Comparison of ENCODE assay signal across 15 cellular contexts in the genomic region with DNA sequence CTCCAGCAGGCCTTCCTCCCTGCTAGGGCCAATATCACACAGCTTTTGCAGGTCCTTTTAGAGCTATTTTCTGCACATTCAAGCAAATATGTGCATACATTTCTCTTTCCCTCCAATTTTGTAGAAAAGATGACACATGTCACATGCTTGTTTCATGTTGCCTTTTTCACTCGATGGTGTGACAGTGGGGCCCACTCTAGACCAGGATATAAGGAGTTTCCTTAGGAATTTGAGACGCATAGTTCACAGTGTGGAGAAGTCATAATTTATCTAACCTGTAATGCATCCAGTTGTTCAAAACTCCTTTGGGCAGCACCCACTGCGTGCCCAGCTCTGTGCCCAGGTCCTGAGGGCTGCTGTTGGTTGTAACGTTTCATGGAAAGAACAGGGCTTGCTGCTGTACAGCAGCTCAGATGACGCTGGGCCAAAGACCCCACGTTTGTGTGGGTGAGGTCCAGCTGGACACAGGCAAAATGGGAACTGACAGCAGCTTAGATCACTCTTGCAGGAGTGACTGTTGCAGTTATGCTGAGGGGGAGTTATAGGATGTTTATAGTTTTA. TPM values are rescaled to one million over a fixed set of nuclear protein-coding genes. Genes with fewer than 3 reads are reported as not detected.
DNase-seq lines count a peak whose midpoint lies in the region; ATAC-seq, FAIRE-seq and TF ChIP-seq lines count a peak whose summit lies in the region.
"Had no signal": no experiment of that assay in that cellular context is flagged by ENCODE, and none has a peak within 500 bp of the region (broad histone marks: within the 10 kb centered on the region; RNA-seq: fewer than 3 reads in every experiment).

No MANE protein-coding gene starts in this region.

- no peak overlapping the region for H3K27ac Mint-ChIP-seq in activated CD8-positive, alpha-beta memory T cell treated with anti-CD3 and anti-CD28 coated beads, Interleukin-2, amount 10 ng/mL, durations not matched to agents 7 days and 5 days
- peak overlapping the region; percentile 68 for H3K27ac Mint-ChIP-seq in osteocyte (ENCODE audit: unreplicated experiment)
- H3K27ac Mint-ChIP-seq: activated naive CD8-positive, alpha-beta T cell treated with anti-CD3 and anti-CD28 coated beads, Interleukin-2, amount 50 U/mL, for 24 hours had no signal

- no peaks in the 10 kb centered on the region for H3K9me3 Mint-ChIP-seq in activated CD8-positive, alpha-beta memory T cell treated with anti-CD3 and anti-CD28 coated beads, Interleukin-2, amount 10 ng/mL, durations not matched to agents 7 days and 5 days (ENCODE audit: low read depth)
- peaks cover 13% of the 10 kb centered on the region for H3K9me3 Mint-ChIP-seq in osteocyte (ENCODE audit: unreplicated experiment)

- H3K36me3 ChIP-seq in upper lobe of right lung, result no peaks in the 10 kb centered on the region
- H3K36me3 ChIP-seq: MG63 had no signal

- peaks cover 19% of the 10 kb centered on the region for H3K4me1 ChIP-seq in upper lobe of right lung

- CTCF ChIA-PET in activated CD8-positive, alpha-beta memory T cell treated with anti-CD3 and anti-CD28 coated beads, Interleukin-2, amount 10 ng/mL, durations not matched to agents 7 days and 5 days (lab: Charles Lee), result no interaction called here

- no peak for ATAC-seq in activated CD8-positive, alpha-beta memory T cell treated with anti-CD3 and anti-CD28 coated beads, Interleukin-2, amount 10 ng/mL, durations not matched to agents 7 days and 5 days
- ATAC-seq in upper lobe of right lung (no peak), HG03095 (IDR thresholded peaks at IDR 0.05; ENCODE audit: unreplicated experiment) (no peak)
- ATAC-seq: activated naive CD8-positive, alpha-beta T cell treated with anti-CD3 and anti-CD28 coated beads, Interleukin-2, amount 50 U/mL, for 24 hours; GM12878 had no signal

- no peaks in the 10 kb centered on the region for H3K36me3 Mint-ChIP-seq in activated CD8-positive, alpha-beta memory T cell treated with anti-CD3 and anti-CD28 coated beads, Interleukin-2, amount 10 ng/mL, durations not matched to agents 7 days and 5 days
- H3K36me3 Mint-ChIP-seq in osteocyte (ENCODE audit: unreplicated experiment), result peaks cover 4% of the 10 kb centered on the region
- H3K36me3 Mint-ChIP-seq: CD4-positive, alpha-beta memory T cell had no signal

- peaks cover 13% of the 10 kb centered on the region for H3K27me3 Mint-ChIP-seq in activated CD8-positive, alpha-beta memory T cell treated with anti-CD3 and anti-CD28 coated beads, Interleukin-2, amount 10 ng/mL, durations not matched to agents 7 days and 5 days
- no peaks in the 10 kb centered on the region for H3K27me3 Mint-ChIP-seq in osteocyte (ENCODE audit: unreplicated experiment)
- H3K27me3 Mint-ChIP-seq: activated naive CD8-positive, alpha-beta T cell treated with anti-CD3 and anti-CD28 coated beads, Interleukin-2, amount 50 U/mL, for 24 hours had no signal

- no peak overlapping the region for H3K4me3 Mint-ChIP-seq in activated CD8-positive, alpha-beta memory T cell treated with anti-CD3 and anti-CD28 coated beads, Interleukin-2, amount 10 ng/mL, durations not matched to agents 7 days and 5 days
- H3K4me3 Mint-ChIP-seq in osteocyte (ENCODE audit: unreplicated experiment), result no peak overlapping the region
- H3K4me3 Mint-ChIP-seq: activated naive CD8-positive, alpha-beta T cell treated with anti-CD3 and anti-CD28 coated beads, Interleukin-2, amount 50 U/mL, for 24 hours; CD4-positive, alpha-beta memory T cell had no signal

- TF ChIP-seq POLR2A in erythroblast (IDR thresholded peaks at IDR 0.05; ENCODE audit: low read length), result no peak

- DNase-seq in activated CD8-positive, alpha-beta memory T cell treated with anti-CD3 and anti-CD28 coated beads, Interleukin-2, amount 50 U/mL, for 48 hours, result peak; percentile 4
- DNase-seq in activated CD8-positive, alpha-beta memory T cell treated with anti-CD3 and anti-CD28 coated beads, Interleukin-2, amount 10 ng/mL, durations not matched to agents 7 days and 5 days, result no peak
- DNase-seq in fibroblast of pulmonary artery (ENCODE audit: low read depth) (peak; percentile 9), osteocyte (ENCODE audit: extremely low spot score, unreplicated experiment) (no peak), upper lobe of right lung (no peak), frontal cortex (ENCODE audit: low spot score in 2 of 2) (no peak), erythroblast (lab: John Stamatoyannopoulos, UW) (no peak)
- DNase-seq: activated CD4-positive, alpha-beta T cell treated with anti-CD3 and anti-CD28 coated beads for 48 hours; activated naive CD8-positive, alpha-beta T cell treated with anti-CD3 and anti-CD28 coated beads, Interleukin-2, amount 50 U/mL, for 24 hours; activated T-cell treated with anti-CD3 and anti-CD28 coated beads, Interleukin-2, amount 50 U/mL, for 48 hours; CD4-positive, alpha-beta memory T cell; mesendoderm had no signal

- H3K4me3 ChIP-seq in fibroblast of pulmonary artery (replicated peaks; ENCODE audit: low read depth, low read length) (no peak overlapping the region), upper lobe of right lung (no peak overlapping the region)
- H3K4me3 ChIP-seq: GM12878, MG63 had no signal

- H3K27me3 ChIP-seq in upper lobe of right lung, result no peaks in the 10 kb centered on the region
- H3K27me3 ChIP-seq: MG63 had no signal

- no peaks in the 10 kb centered on the region for H3K4me1 Mint-ChIP-seq in activated CD8-positive, alpha-beta memory T cell treated with anti-CD3 and anti-CD28 coated beads, Interleukin-2, amount 10 ng/mL, durations not matched to agents 7 days and 5 days
- peaks cover 32% of the 10 kb centered on the region for H3K4me1 Mint-ChIP-seq in osteocyte (ENCODE audit: unreplicated experiment)
- H3K4me1 Mint-ChIP-seq: activated naive CD8-positive, alpha-beta T cell treated with anti-CD3 and anti-CD28 coated beads, Interleukin-2, amount 50 U/mL, for 24 hours; CD4-positive, alpha-beta memory T cell had no signal

- peak overlapping the region; percentile 65 for H3K27ac ChIP-seq in upper lobe of right lung

- H3K9me3 ChIP-seq in upper lobe of right lung, result no peaks in the 10 kb centered on the region

- TF ChIP-seq CTCF in fibroblast of pulmonary artery (IDR thresholded peaks at IDR 0.05; ENCODE audit: low read length, missing control alignments) (no peak), osteocyte (IDR thresholded peaks at IDR 0.05) (no peak), upper lobe of right lung (IDR thresholded peaks at IDR 0.05) (no peak)

- no peak for FAIRE-seq in frontal cortex (lab: Jason Lieb, UNC)
- FAIRE-seq: GM12878 had no signal

- intact Hi-C loops in upper lobe of right lung (cut with DNase I), result no loop called here

RNA-seq across cellular contexts. Expression of a gene that starts 29.9 kb away (rescaled TPM):
- total RNA-seq in activated CD8-positive, alpha-beta memory T cell treated with anti-CD3 and anti-CD28 coated beads, Interleukin-2, amount 10 ng/mL, durations not matched to agents 7 days and 5 days, result 1 to 10 TPM; 7.0 to 8.6 TPM
- 42.6 and 43.0 TPM in 2 replicates for total RNA-seq in osteocyte
- 33.2 TPM for total RNA-seq in upper lobe of right lung
- total RNA-seq in frontal cortex, result 51.8 TPM

Comparison
In these comparisons a context has a peak if more than half of its experiments do, and no peak if none do; other contexts are left out.
1. DNase-seq: peak in activated CD8-positive, alpha-beta memory T cell treated with anti-CD3 and anti-CD28 coated beads, Interleukin-2, amount 50 U/mL, for 48 hours (single experiment) and fibroblast of pulmonary artery (single experiment); none in activated CD8-positive, alpha-beta memory T cell treated with anti-CD3 and anti-CD28 coated beads, Interleukin-2, amount 10 ng/mL, durations not matched to agents 7 days and 5 days (single experiment), osteocyte (single experiment), upper lobe of right lung (single experiment), frontal cortex (0 of 2) and erythroblast (0 of 2).